ENCODE assay signal across 16 cellular contexts in genomic region chr7:1070544-1071342, GRCh38. TPM values are rescaled to one million over a fixed set of nuclear protein-coding genes. Genes with fewer than 3 reads are reported as not detected.
A peak's percentile ranks its signal among the peaks of the same experiment; 100 is the strongest.
DNase-seq lines count a peak whose midpoint lies in the region; FAIRE-seq and TF ChIP-seq lines count a peak whose summit lies in the region.
"Had no signal": no experiment of that assay in that cellular context is flagged by ENCODE, and none has a peak within 500 bp of the region (broad histone marks: within the 10 kb centered on the region; RNA-seq: fewer than 3 reads in every experiment).

No MANE protein-coding gene starts in this region.

- H3K4me2 ChIP-seq in neuronal stem cell (ENCODE audit: insufficient read depth, low read length, poor library complexity, severe bottlenecking), result no peak overlapping the region

- H3K27me3 ChIP-seq in bronchial epithelial cell (ENCODE audit: control insufficient read depth, insufficient read depth, low read length), result no peaks in the 10 kb centered on the region
- peaks cover 0 to 3% (median 0%) of the 10 kb centered on the region in 3 experiments for H3K27me3 ChIP-seq in neuronal stem cell (ENCODE audit: control insufficient read depth in 3 of 3, insufficient read depth in 3 of 3, low read depth in 1 of 3, low read length in 3 of 3)

- no peak overlapping the region for H2AK5ac ChIP-seq in neuronal stem cell (ENCODE audit: low read depth, low read length)

- no peak overlapping the region for H2BK5ac ChIP-seq in neuronal stem cell (ENCODE audit: low read length)

- peak; percentile 90 for FAIRE-seq in bronchial epithelial cell (lab: Jason Lieb, UNC)

- H3K18ac ChIP-seq in neuronal stem cell (ENCODE audit: low read length), result peak overlapping the region; percentile 77

- in situ Hi-C loops in GM13977 (cut with MboI; ENCODE audit: low pct_unique_long_range_greater_than_20kb, low sequenced_read_pairs, unreplicated experiment), result no loop called here

- no peak overlapping the region for H3K4ac ChIP-seq in neuronal stem cell (ENCODE audit: low read length)

- H2BK120ac ChIP-seq in neuronal stem cell (ENCODE audit: low read depth, low read length), result no peak overlapping the region

- POLR2A ChIA-PET in HEK293T (lab: Yijun Ruan, JAX), result no interaction called here

- CTCF ChIA-PET in HEK293T (lab: Yijun Ruan, JAX), result no interaction called here

- H3K9ac ChIP-seq in neuronal stem cell (ENCODE audit: low read depth, low read length, poor library complexity), result peak overlapping the region; percentile 79

- no peak overlapping the region for H2AFZ ChIP-seq in neuronal stem cell (ENCODE audit: low read length)

- no peak overlapping the region for H3K27ac ChIP-seq in neuronal stem cell (replicated peaks; ENCODE audit: low read length)

- peak overlapping the region; percentile 53 for H4K8ac ChIP-seq in neuronal stem cell (ENCODE audit: low read depth, low read length)

- H4K91ac ChIP-seq in neuronal stem cell (ENCODE audit: low read depth, low read length, poor library complexity), result no peak overlapping the region

- H3K36me3 ChIP-seq in bronchial epithelial cell (ENCODE audit: control insufficient read depth, insufficient read depth, low read length), result peaks cover 1% of the 10 kb centered on the region
- H3K36me3 ChIP-seq in neuronal stem cell (replicated peaks in 1 of 2; ENCODE audit: control insufficient read depth in 2 of 2, insufficient read depth in 2 of 2, low read length in 2 of 2), result peaks cover 0 to 6% of the 10 kb centered on the region in 2 donors

- H3K14ac ChIP-seq in neuronal stem cell (ENCODE audit: low read length), result peak overlapping the region; percentile 95

- TF ChIP-seq CTCF in bronchial epithelial cell (IDR thresholded peaks at IDR 0.05; ENCODE audit: insufficient read depth, low read length, severe bottlenecking), result no peak
- TF ChIP-seq CTCF in GM13977 (IDR thresholded peaks at IDR 0.05; ENCODE audit: extremely low read depth, insufficient read depth, missing control alignments), result no peak

- peak overlapping the region; percentile 46 for H2BK12ac ChIP-seq in neuronal stem cell (ENCODE audit: low read length)

- peak overlapping the region; percentile 76 for H3K23ac ChIP-seq in neuronal stem cell (ENCODE audit: low read depth, low read length, poor library complexity)

- H3K4me3 ChIP-seq in bronchial epithelial cell (ENCODE audit: low read depth, low read length) (no peak overlapping the region), neuronal stem cell (ENCODE audit: low read length in 2 of 2) (peak overlapping the region in 1 of 2 donors; percentile 74)

- no CpG with 5 or more reads among the region's 51 CpGs for WGBS in neuronal stem cell (ENCODE audit: extremely low coverage in 2 of 2, insufficient read length in 2 of 2, insufficient replicate concordance in 1 of 2), 2 donors

- DNase-seq in COLO668 (lab: John Stamatoyannopoulos, UW; ENCODE audit: unreplicated experiment) (peak; percentile 27), HEK293T (ENCODE audit: extremely low spot score) (no peak), bronchial epithelial cell (ENCODE audit: low read depth) (no peak), neuronal stem cell (ENCODE audit: low spot score) (no peak), hippocampal formation (lab: John Stamatoyannopoulos, UW) (no peak), GM13977 (ENCODE audit: low spot score) (no peak)
- no peak for DNase-seq in stimulated activated naive CD4-positive, alpha-beta T cell (lab: John Stamatoyannopoulos, UW)
- DNase-seq: Caco-2, DMS153, Kasumi-1, NCI-H1105, NCI-H187, NCI-H2171, NCI-H446, NCI-H69, SHP77 treated with DMSO at 0.1 percent for 48 hours had no signal

- H3K79me1 ChIP-seq in neuronal stem cell (ENCODE audit: low read depth, low read length), result peaks cover 17% of the 10 kb centered on the region

- H3K4me1 ChIP-seq in neuronal stem cell (ENCODE audit: control insufficient read depth in 2 of 2, insufficient read depth in 1 of 2, low read depth in 1 of 2, low read length in 2 of 2), result peaks cover 0 to 13% of the 10 kb centered on the region in 2 donors

- H2BK15ac ChIP-seq in neuronal stem cell (ENCODE audit: low read length), result no peak overlapping the region

- peaks cover 3 to 6% of the 10 kb centered on the region in 2 donors for H3K9me3 ChIP-seq in neuronal stem cell (replicated peaks in 1 of 2; ENCODE audit: control insufficient read depth in 2 of 2, insufficient read depth in 1 of 2, low read depth in 1 of 2, low read length in 2 of 2)
- H3K9me3 ChIP-seq: Caco-2 had no signal

TF ChIP-seq in HEK293T, 16 proteins besides CTCF, POLR2A, EP300 and RAD21:
- TF ChIP-seq ARNT (IDR thresholded peaks at IDR 0.05) (no peak), TARDBP (IDR thresholded peaks at IDR 0.05) (0 out of 2 replicates have a peak, but pooled peaks have one; percentile 34)

RNA-seq across cellular contexts. Expression of gene GPER1, which starts 17.2 kb away (rescaled TPM):
- total RNA-seq in bronchial epithelial cell, result under 0.01 and 0.13 TPM in 2 replicates
- polyA plus RNA-seq in neuronal stem cell (2013, experiment 1 of 2), result 0.63 TPM
- 0.66 TPM for polyA plus RNA-seq in neuronal stem cell (2013, experiment 2 of 2)

RNA-seq across cellular contexts. Expression of gene GPR146, which starts 26.4 kb away (rescaled TPM):
- total RNA-seq in bronchial epithelial cell, result 1.0 and 1.3 TPM in 2 replicates
- 1.7 TPM for polyA plus RNA-seq in neuronal stem cell (2013, experiment 1 of 2)
- 1.5 TPM for polyA plus RNA-seq in neuronal stem cell (2013, experiment 2 of 2)
